ENCODE assay signal across 14 cellular contexts in genomic region chr21:38987551-38988210, GRCh38.
A peak's percentile ranks its signal among the peaks of the same experiment; 100 is the strongest.
DNase-seq lines count a peak whose midpoint lies in the region; ATAC-seq and TF ChIP-seq lines count a peak whose summit lies in the region.
"Had no signal": no experiment of that assay in that cellular context is flagged by ENCODE, and none has a peak within 500 bp of the region (broad histone marks: within the 10 kb centered on the region; RNA-seq: fewer than 3 reads in every experiment).

No MANE protein-coding gene starts in this region.

- TF ChIP-seq CTCF in brain (conservative IDR thresholded peaks at IDR 0.05) (no peak), upper lobe of left lung (IDR thresholded peaks at IDR 0.05) (no peak), osteoblast (IDR thresholded peaks at IDR 0.05; ENCODE audit: extremely low read depth, low read depth, low read length) (no peak)

- H3K79me2 ChIP-seq in osteoblast (ENCODE audit: insufficient read depth, low read length), result no peaks in the 10 kb centered on the region

- peak overlapping the region in 3 of 5 experiments; percentile 16 to 54 (median 47) for H3K4me3 Mint-ChIP-seq in brain
- H3K4me3 Mint-ChIP-seq: stimulated activated naive CD8-positive, alpha-beta T cell treated with anti-CD3 and anti-CD28 coated beads, Interleukin-15, Interleukin-2, amounts not matched to agents 100 ng/mL and 50 ng/mL, for 24 hours had no signal

- H3K27ac ChIP-seq in upper lobe of left lung, result peak overlapping the region in 3 of 4 donors; percentile 1 to 57 (median 7)
- H3K27ac ChIP-seq in osteoblast (ENCODE audit: low read depth, low read length), result no peak overlapping the region

- no peak overlapping the region for H3K4me2 ChIP-seq in osteoblast (ENCODE audit: insufficient read depth, low read length)

- H3K27me3 Mint-ChIP-seq in brain, result peaks cover 3% of the 10 kb centered on the region

- no peaks in the 10 kb centered on the region for H3K36me3 Mint-ChIP-seq in brain

- H3K4me1 ChIP-seq in upper lobe of left lung, result peaks cover 57 to 80% (median 69%) of the 10 kb centered on the region in 4 donors
- H3K4me1 ChIP-seq in osteoblast (ENCODE audit: insufficient read depth, low read length), result peaks cover 34% of the 10 kb centered on the region

- H4K20me1 ChIP-seq in osteoblast (ENCODE audit: insufficient read depth, low read length), result no peaks in the 10 kb centered on the region

- H3K27me3 ChIP-seq in upper lobe of left lung (no peaks in the 10 kb centered on the region), osteoblast (ENCODE audit: insufficient read depth, low read length) (peaks cover 13% of the 10 kb centered on the region)

- peaks cover 84% of the 10 kb centered on the region for H3K4me1 Mint-ChIP-seq in brain

- TF ChIP-seq POLR2A in upper lobe of left lung (IDR thresholded peaks at IDR 0.05), result no peak

- 70 to 75% methylated on average over 13 of the region's 13 CpGs for WGBS in upper lobe of left lung, 2 donors

- H3K27ac Mint-ChIP-seq in brain, result peak overlapping the region in 3 of 5 experiments; percentile 97
- H3K27ac Mint-ChIP-seq: stimulated activated naive CD8-positive, alpha-beta T cell treated with anti-CD3 and anti-CD28 coated beads, Interleukin-15, Interleukin-2, amounts not matched to agents 100 ng/mL and 50 ng/mL, for 24 hours had no signal

- H3K9me3 ChIP-seq in upper lobe of left lung (no peaks in the 10 kb centered on the region), osteoblast (ENCODE audit: low read depth, low read length) (no peaks in the 10 kb centered on the region)

- H3K9me3 Mint-ChIP-seq in brain, result peaks cover 0 to 9% (median 0%) of the 10 kb centered on the region in 5 experiments
- H3K9me3 Mint-ChIP-seq: stimulated activated naive CD8-positive, alpha-beta T cell treated with anti-CD3 and anti-CD28 coated beads, Interleukin-15, Interleukin-2, amounts not matched to agents 100 ng/mL and 50 ng/mL, for 24 hours had no signal

- TF ChIP-seq EP300 in upper lobe of left lung (IDR thresholded peaks at IDR 0.05), result no peak

- no peaks in the 10 kb centered on the region for H3K36me3 ChIP-seq in upper lobe of left lung
- no peaks in the 10 kb centered on the region for H3K36me3 ChIP-seq in osteoblast (ENCODE audit: insufficient read depth, low read length)

- ATAC-seq in upper lobe of left lung (ENCODE audit: low FRiP score in 2 of 2) (no peak), GM18861 (IDR thresholded peaks at IDR 0.05; ENCODE audit: unreplicated experiment) (no peak)

- no peak overlapping the region for H3K4me3 ChIP-seq in upper lobe of left lung
- H3K4me3 ChIP-seq in osteoblast (ENCODE audit: insufficient read depth, low read length), result no peak overlapping the region

- DNase-seq in NCI-H2107 treated with DMSO at 0.1 percent for 48 hours (lab: John Stamatoyannopoulos, UW; ENCODE audit: unreplicated experiment) (peak; percentile 76), NCI-H2107 (lab: John Stamatoyannopoulos, UW) (no peak), myocyte (ENCODE audit: low read depth) (peak; percentile 49), upper lobe of left lung (no peak), osteoblast (ENCODE audit: insufficient read length, low spot score, missing footprints) (no peak)
- no peak for DNase-seq in activated CD4-positive, alpha-beta T cell treated with anti-CD3 and anti-CD28 coated beads for 4 hours
- DNase-seq: activated CD8-positive, alpha-beta memory T cell treated with anti-CD3 and anti-CD28 coated beads for 24 hours; activated naive CD4-positive, alpha-beta T cell treated with anti-CD3 and anti-CD28 coated beads, Interleukin-2, amount 50 U/mL, for 16 hours; cortex of kidney; stimulated activated CD4-positive, alpha-beta T cell treated with anti-CD3 and anti-CD28 coated beads, Interleukin-4, amount 100 ng/mL, for 24 hours; T-helper 9 cell had no signal

- H2AFZ ChIP-seq in osteoblast (ENCODE audit: low read length), result no peak overlapping the region

Comparison
In these comparisons a context has a peak if more than half of its experiments do, and no peak if none do; other contexts are left out.
1. DNase-seq: peak in NCI-H2107 treated with DMSO at 0.1 percent for 48 hours (single experiment) and myocyte (single experiment); none in NCI-H2107 (single experiment), upper lobe of left lung (0 of 2), osteoblast (single experiment) and activated CD4-positive, alpha-beta T cell treated with anti-CD3 and anti-CD28 coated beads for 4 hours (0 of 2).